1 cellular context compared by ENCODE assay signal in genomic region chr1:109201123-109201703, GRCh38.
TF ChIP-seq lines count a peak whose summit lies in the region.

No MANE protein-coding gene starts in this region.

TF ChIP-seq in H1, 55 proteins besides CTCF, POLR2A, EP300 and RAD21:
- no peak for TF ChIP-seq SIN3A (conservative IDR thresholded peaks at IDR 0.05 in 1 of 2, IDR thresholded peaks at IDR 0.05 in 1 of 2; ENCODE audit: low read depth in 1 of 2, low read length in 2 of 2)
- TF ChIP-seq, protein P1, sequence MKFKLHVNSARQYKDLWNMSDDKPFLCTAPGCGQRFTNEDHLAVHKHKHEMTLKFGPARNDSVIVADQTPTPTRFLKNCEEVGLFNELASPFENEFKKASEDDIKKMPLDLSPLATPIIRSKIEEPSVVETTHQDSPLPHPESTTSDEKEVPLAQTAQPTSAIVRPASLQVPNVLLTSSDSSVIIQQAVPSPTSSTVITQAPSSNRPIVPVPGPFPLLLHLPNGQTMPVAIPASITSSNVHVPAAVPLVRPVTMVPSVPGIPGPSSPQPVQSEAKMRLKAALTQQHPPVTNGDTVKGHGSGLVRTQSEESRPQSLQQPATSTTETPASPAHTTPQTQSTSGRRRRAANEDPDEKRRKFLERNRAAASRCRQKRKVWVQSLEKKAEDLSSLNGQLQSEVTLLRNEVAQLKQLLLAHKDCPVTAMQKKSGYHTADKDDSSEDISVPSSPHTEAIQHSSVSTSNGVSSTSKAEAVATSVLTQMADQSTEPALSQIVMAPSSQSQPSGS (IDR thresholded peaks at IDR 0.05; ENCODE audit: low read length) = no peak
- no peak for TF ChIP-seq SP1 (IDR thresholded peaks at IDR 0.05; ENCODE audit: low read depth, low read length)
- TF ChIP-seq JUND (IDR thresholded peaks at IDR 0.05; ENCODE audit: low read length) = peak; percentile 49; the same call in 1 of the 2 replicates
- TF ChIP-seq CEBPB (IDR thresholded peaks at IDR 0.05; ENCODE audit: low read depth, low read length) = no peak
- TF ChIP-seq SP2 (IDR thresholded peaks at IDR 0.05; ENCODE audit: low read length) = no peak
- no peak for TF ChIP-seq TEAD4 (IDR thresholded peaks at IDR 0.05; ENCODE audit: low read depth, low read length)
- TF ChIP-seq GTF2F1 (IDR thresholded peaks at IDR 0.05; ENCODE audit: borderline replicate concordance, low read depth, low read length) = no peak
- TF ChIP-seq EGR1 (IDR thresholded peaks at IDR 0.05; ENCODE audit: borderline replicate concordance, low read depth, low read length) = 0 out of 2 replicates have a peak, but pooled peaks have one; percentile 23
- no peak for TF ChIP-seq ZNF274 (IDR thresholded peaks at IDR 0.05; ENCODE audit: borderline replicate concordance, extremely low read depth, low read length)
- TF ChIP-seq BRCA1 (IDR thresholded peaks at IDR 0.05; ENCODE audit: low read depth, low read length) = no peak
